Comparison of ENCODE assay signal across 8 cellular contexts in the genomic region with DNA sequence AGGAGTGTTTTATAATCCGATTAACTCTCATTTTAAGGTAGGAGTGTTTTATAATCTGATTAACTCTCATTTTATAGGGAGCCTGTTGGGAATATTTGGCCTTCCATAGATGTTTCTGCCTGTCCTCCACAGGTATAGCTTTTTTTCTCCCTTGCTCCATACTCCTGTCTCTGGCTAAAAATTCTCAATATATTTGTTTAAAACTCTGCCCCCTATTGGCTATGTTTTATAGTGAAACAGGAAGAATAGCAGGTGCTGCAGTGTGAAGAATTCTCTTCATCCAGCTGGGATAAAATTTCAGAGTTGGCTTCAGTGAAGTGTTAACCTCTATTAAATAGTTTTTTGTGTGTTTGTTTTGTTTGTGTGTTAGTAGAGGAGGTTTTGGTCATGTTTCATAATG.
DNase-seq lines count a peak whose midpoint lies in the region; ATAC-seq and TF ChIP-seq lines count a peak whose summit lies in the region.
"Had no signal": no experiment of that assay in that cellular context is flagged by ENCODE, and none has a peak within 500 bp of the region (broad histone marks: within the 10 kb centered on the region; RNA-seq: fewer than 3 reads in every experiment).

No MANE protein-coding gene starts in this region.

- H3K36me3 ChIP-seq in RWPE2 (ENCODE audit: low read depth) (no peaks in the 10 kb centered on the region), mucosa of descending colon (ENCODE audit: low read depth) (no peaks in the 10 kb centered on the region)

- no peaks in the 10 kb centered on the region for H3K4me1 ChIP-seq in RWPE2 (ENCODE audit: insufficient read depth, poor library complexity, severe bottlenecking)
- no peaks in the 10 kb centered on the region for H3K4me1 ChIP-seq in mucosa of descending colon (ENCODE audit: low read depth)

- ATAC-seq in GM18867 (IDR thresholded peaks at IDR 0.05; ENCODE audit: unreplicated experiment) = peak; percentile 60
- ATAC-seq in HG02981 (IDR thresholded peaks at IDR 0.05; ENCODE audit: unreplicated experiment) = peak; percentile 48
- ATAC-seq in RWPE2 (ENCODE audit: low read depth) = no peak
- ATAC-seq in mucosa of descending colon = peak; percentile 31

- intact Hi-C loops in mucosa of descending colon (cut with DNase I, micrococcal nuclease) = no loop called here

- TF ChIP-seq POLR2A in erythroblast (IDR thresholded peaks at IDR 0.05; ENCODE audit: low read length) = no peak

- H3K27ac ChIP-seq in RWPE2 (ENCODE audit: poor library complexity, severe bottlenecking) (no peak overlapping the region), substantia nigra (ENCODE audit: low read depth, low read length, poor library complexity, severe bottlenecking) (no peak overlapping the region)

- no peaks in the 10 kb centered on the region for H3K27me3 ChIP-seq in RWPE2 (ENCODE audit: insufficient read depth, poor library complexity, severe bottlenecking)

- H3K4me3 ChIP-seq in RWPE2 (ENCODE audit: severe bottlenecking) (no peak overlapping the region), mucosa of descending colon (no peak overlapping the region)

- H3K9me3 ChIP-seq in RWPE2 (ENCODE audit: severe bottlenecking) (no peaks in the 10 kb centered on the region), mucosa of descending colon (no peaks in the 10 kb centered on the region)

- no peak for DNase-seq in RWPE2 (ENCODE audit: low spot score)
- DNase-seq in mucosa of descending colon = no peak
- DNase-seq in substantia nigra (lab: John Stamatoyannopoulos, UW) = no peak
- DNase-seq in erythroblast (lab: John Stamatoyannopoulos, UW) = no peak
- no peak for DNase-seq in NCI-H187 treated with DMSO at 0.1 percent for 48 hours (lab: John Stamatoyannopoulos, UW)
- DNase-seq: activated B cell treated with CpG ODN at 0.5 μM for 24 hours had no signal

- TF ChIP-seq CTCF in RWPE2 (IDR thresholded peaks at IDR 0.05; ENCODE audit: poor library complexity, severe bottlenecking) = peak; percentile 25
- no peak for TF ChIP-seq CTCF in mucosa of descending colon (IDR thresholded peaks at IDR 0.05)
